Comparison of ENCODE assay signal across 14 cellular contexts in genomic region chr6:118755941-118756646, GRCh38.
"Had no signal": no experiment of that assay in that cellular context is flagged by ENCODE, and none has a peak within 500 bp of the region (broad histone marks: within the 10 kb centered on the region; RNA-seq: fewer than 3 reads in every experiment).

No MANE protein-coding gene starts in this region.

- H3K9me3 ChIP-seq: esophagus squamous epithelium, sigmoid colon, SJCRH30, testis, uterus had no signal

- H3K27me3 ChIP-seq: cardiac muscle cell, esophagus squamous epithelium, sigmoid colon, SJCRH30, testis, uterus had no signal

- H3K4me3 Mint-ChIP-seq: immature natural killer cell, natural killer cell had no signal

- ATAC-seq: activated CD4-positive, CD25-positive, alpha-beta regulatory T cell treated with anti-CD3 and anti-CD28 coated beads, Interleukin-2, amount 50 U/mL, for 24 hours; left colon; natural killer cell had no signal

- H3K4me1 ChIP-seq: esophagus squamous epithelium, sigmoid colon, SJCRH30, uterus had no signal

- H3K4me3 ChIP-seq: cardiac muscle cell, esophagus squamous epithelium, lung, sigmoid colon, SJCRH30, testis, uterus had no signal

- H3K36me3 ChIP-seq: cardiac muscle cell, esophagus squamous epithelium, sigmoid colon, SJCRH30, uterus had no signal

- H3K27ac ChIP-seq: cardiac muscle cell, esophagus squamous epithelium, sigmoid colon, SJCRH30, testis, uterus had no signal

- H3K4me1 Mint-ChIP-seq: immature natural killer cell, natural killer cell had no signal

- H3K36me3 Mint-ChIP-seq: immature natural killer cell, natural killer cell had no signal

- H3K9me3 Mint-ChIP-seq: immature natural killer cell, natural killer cell had no signal

- DNase-seq: esophagus squamous epithelium; foreskin fibroblast; immature natural killer cell; left colon; natural killer cell; sigmoid colon; SJCRH30; stimulated activated naive CD4-positive, alpha-beta T cell treated with Interleukin-2 at 50 U/mL for 16 hours; SW 1271; testis; uterus had no signal

- H3K27ac Mint-ChIP-seq: natural killer cell had no signal
